In the genomic region with DNA sequence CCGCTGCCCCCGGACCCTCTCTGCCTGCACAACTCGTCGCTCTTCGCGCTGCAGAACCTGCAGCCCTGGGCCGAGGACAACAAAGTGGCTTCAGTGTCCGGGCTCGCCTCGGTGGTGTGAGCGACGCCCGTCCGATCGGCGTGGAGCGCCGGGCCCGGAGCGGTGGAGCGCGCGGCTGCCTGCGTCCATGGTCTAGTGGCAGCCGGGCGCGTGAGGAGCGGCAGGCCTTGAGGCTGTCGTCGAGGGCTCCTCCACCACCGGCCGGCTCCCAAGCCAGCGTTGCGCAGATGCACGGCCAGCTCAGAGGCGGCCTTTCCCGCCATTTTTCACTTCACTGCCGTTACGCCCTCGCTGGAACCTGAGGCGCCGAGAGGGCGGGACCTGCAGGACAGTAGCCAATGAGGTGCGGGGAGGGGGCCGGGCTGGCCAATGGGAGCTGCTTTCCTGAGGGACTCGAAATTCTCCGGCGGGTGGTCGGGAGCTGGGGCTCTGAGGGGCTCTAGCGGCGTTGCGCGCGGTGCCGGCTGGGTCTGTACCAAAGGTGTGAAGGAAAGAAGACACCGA, we compare ENCODE assay signal across 8 cellular contexts. TPM values are rescaled to one million over a fixed set of nuclear protein-coding genes. Genes with fewer than 3 reads are reported as not detected.
DNase-seq lines count a peak whose midpoint lies in the region; ATAC-seq and TF ChIP-seq lines count a peak whose summit lies in the region.

No MANE protein-coding gene starts in this region.

- intact Hi-C loops in right lobe of liver (cut with DNase I): no loop called here

- DNase-seq in activated CD4-positive, alpha-beta T cell treated with anti-CD3 and anti-CD28 coated beads for 1 hour: peak; percentile 60
- DNase-seq in cerebellum (ENCODE audit: low spot score): peak; percentile 77
- DNase-seq in right lobe of liver: peak in 1 of 3 donors; percentile 61
- DNase-seq in stimulated activated CD4-positive, alpha-beta T cell treated with anti-CD3 and anti-CD28 coated beads, TNF-alpha, amount 100 ng/mL, for 24 hours (ENCODE audit: low read depth in 3 of 3): peak in 2 of 3 experiments; percentile 68 to 78
- no peak for DNase-seq in SKM-1 treated with dmso at 0.1 percent for 144 hours (lab: John Stamatoyannopoulos, UW; ENCODE audit: unreplicated experiment)
- no peak for DNase-seq in ureter (ENCODE audit: low spot score)

- no peak overlapping the region for H3K27ac ChIP-seq in right lobe of liver

- H3K4me1 ChIP-seq in right lobe of liver: peaks cover 0 to 12% (median 0%) of the 10 kb centered on the region in 4 donors

- H3K9me3 ChIP-seq in right lobe of liver: no peaks in the 10 kb centered on the region

- H3K27me3 ChIP-seq in right lobe of liver: peaks cover 6 to 52% of the 10 kb centered on the region in 2 donors

- H3K36me3 ChIP-seq in right lobe of liver: no peaks in the 10 kb centered on the region

- ATAC-seq in GM21390 (IDR thresholded peaks at IDR 0.05; ENCODE audit: unreplicated experiment): peak; percentile 66
- peak; percentile 66 to 83 (median 76) for ATAC-seq in right lobe of liver
- no peak for ATAC-seq in HG03159 (IDR thresholded peaks at IDR 0.05; ENCODE audit: unreplicated experiment)

- TF ChIP-seq CTCF in right lobe of liver (IDR thresholded peaks at IDR 0.05): no peak

- peak overlapping the region; percentile 10 to 36 (median 16) for H3K4me3 ChIP-seq in right lobe of liver

- 38% methylated on average over 3 of the region's 56 CpGs for whole genome bisulfite sequencing in right lobe of liver (ENCODE audit: insufficient coverage, low coverage, low lambda C conversion rate, missing lambda C conversion rate)

- no peak for TF ChIP-seq POLR2A in right lobe of liver (IDR thresholded peaks at IDR 0.05)

RNA-seq across cellular contexts. Expression of a gene that starts 1.9 kb away (rescaled TPM):
- not detected for total RNA-seq in cerebellum
- total RNA-seq in right lobe of liver: not detected
- total RNA-seq in ureter: not detected

RNA-seq across cellular contexts. Expression of a gene that starts 8.7 kb away (rescaled TPM):
- total RNA-seq in cerebellum (8.4 TPM), right lobe of liver (10 to 100 TPM in 5 of 6 experiments, 1 to 10 TPM in 1; 9.6 to 17.5 (median 13.3) TPM), ureter (46.6 TPM)

RNA-seq across cellular contexts. Expression of a gene that starts 9.9 kb away (rescaled TPM):
- 0.45 TPM for total RNA-seq in cerebellum
- not detected for total RNA-seq in right lobe of liver
- 1.4 TPM for total RNA-seq in ureter

RNA-seq across cellular contexts. Expression of a gene that starts 13.4 kb away (rescaled TPM):
- total RNA-seq in cerebellum (35.0 TPM), right lobe of liver (100 to 1,000 TPM in 1 of 6 experiments, 10 to 100 TPM in 5; 64.6 to 109 (median 80.4) TPM), ureter (98.5 TPM)

RNA-seq across cellular contexts. Expression of a gene that starts 13.6 kb away (rescaled TPM):
- 26.2 TPM for total RNA-seq in cerebellum
- 10 to 100 TPM; 12.3 to 20.3 (median 15.2) TPM for total RNA-seq in right lobe of liver
- 22.4 TPM for total RNA-seq in ureter

Comparison
In these comparisons a context has a peak if more than half of its experiments do, and no peak if none do; other contexts are left out.
1. DNase-seq: peak in activated CD4-positive, alpha-beta T cell treated with anti-CD3 and anti-CD28 coated beads for 1 hour (single experiment), cerebellum (single experiment) and stimulated activated CD4-positive, alpha-beta T cell treated with anti-CD3 and anti-CD28 coated beads, TNF-alpha, amount 100 ng/mL, for 24 hours (2 of 3); none in SKM-1 treated with dmso at 0.1 percent for 144 hours (single experiment) and ureter (single experiment).